In genomic region chr11:44883277-44883676, GRCh38 we compare ENCODE assay signal across 20 cellular contexts.
DNase-seq lines count a peak whose midpoint lies in the region; ATAC-seq and TF ChIP-seq lines count a peak whose summit lies in the region.
"Had no signal": no experiment of that assay in that cellular context is flagged by ENCODE, and none has a peak within 500 bp of the region (broad histone marks: within the 10 kb centered on the region; RNA-seq: fewer than 3 reads in every experiment).

No MANE protein-coding gene starts in this region.

- no peak overlapping the region for H2BK120ac ChIP-seq in neuronal stem cell (ENCODE audit: low read depth, low read length)

- H3K23ac ChIP-seq in neuronal stem cell (ENCODE audit: low read depth, low read length, poor library complexity) = no peak overlapping the region

- ATAC-seq in activated CD4-positive, CD25-positive, alpha-beta regulatory T cell treated with anti-CD3 and anti-CD28 coated beads, Interleukin-2, amount 50 U/mL, for 24 hours = peak; percentile 19 to 30
- ATAC-seq in HG02885 (IDR thresholded peaks at IDR 0.05; ENCODE audit: poor library complexity, unreplicated experiment) (peak; percentile 55), GM21360 (IDR thresholded peaks at IDR 0.05; ENCODE audit: unreplicated experiment) (no peak)
- ATAC-seq: right lobe of liver, upper lobe of right lung had no signal

- TF ChIP-seq CTCF in colonic mucosa (IDR thresholded peaks at IDR 0.05) = no peak
- TF ChIP-seq CTCF in thyroid gland (IDR thresholded peaks at IDR 0.05) = no peak

- H2BK12ac ChIP-seq in neuronal stem cell (ENCODE audit: low read length) = no peak overlapping the region

- H3K4me1 ChIP-seq in colonic mucosa = no peaks in the 10 kb centered on the region
- peaks cover 43 to 53% of the 10 kb centered on the region in 2 donors for H3K4me1 ChIP-seq in neuronal stem cell (ENCODE audit: control insufficient read depth in 2 of 2, insufficient read depth in 1 of 2, low read depth in 1 of 2, low read length in 2 of 2)
- peaks cover 15 to 31% of the 10 kb centered on the region in 2 donors for H3K4me1 ChIP-seq in thyroid gland
- H3K4me1 ChIP-seq: pancreas, right lobe of liver, upper lobe of right lung had no signal

- no peak overlapping the region for H3K4me2 ChIP-seq in neuronal stem cell (ENCODE audit: insufficient read depth, low read length, poor library complexity, severe bottlenecking)

- no peak overlapping the region for H3K4ac ChIP-seq in neuronal stem cell (ENCODE audit: low read length)

- H4K91ac ChIP-seq in neuronal stem cell (ENCODE audit: low read depth, low read length, poor library complexity) = no peak overlapping the region

- no peak for DNase-seq in activated CD4-positive, CD25-positive, alpha-beta regulatory T cell treated with anti-CD3 and anti-CD28 coated beads, Interleukin-2, amount 50 U/mL, for 72 hours
- DNase-seq in colonic mucosa (peak; percentile 24), neuronal stem cell (ENCODE audit: low spot score) (no peak), thyroid gland (no peak), DMS153 treated with DMSO at 0.1 percent for 48 hours (lab: John Stamatoyannopoulos, UW; ENCODE audit: unreplicated experiment) (no peak)
- DNase-seq: activated CD4-positive, alpha-beta T cell treated with anti-CD3 and anti-CD28 coated beads, Interleukin-2, amount 50 U/mL, for 1 hour; activated T-cell treated with anti-CD3 and anti-CD28 coated beads, Interleukin-2, amount 50 U/mL, for 24 hours; head of caudate nucleus; Kasumi-1; NCI-H1105; NCI-H2081; pancreas; right lobe of liver; SW 1271; upper lobe of right lung had no signal

- no peak overlapping the region for H2BK15ac ChIP-seq in neuronal stem cell (ENCODE audit: low read length)

- TF ChIP-seq POLR2A in thyroid gland (IDR thresholded peaks at IDR 0.05) = no peak

- H2BK5ac ChIP-seq in neuronal stem cell (ENCODE audit: low read length) = no peak overlapping the region

- no peak overlapping the region for H3K14ac ChIP-seq in neuronal stem cell (ENCODE audit: low read length)

- peak overlapping the region; percentile 0 for H3K18ac ChIP-seq in neuronal stem cell (ENCODE audit: low read length)

- H4K8ac ChIP-seq in neuronal stem cell (ENCODE audit: low read depth, low read length) = no peak overlapping the region

- intact Hi-C loops in colonic mucosa (cut with DNase I) (no loop called here), thyroid gland (cut with DNase I) (no loop called here)

- H3K27me3 ChIP-seq in colonic mucosa (no peaks in the 10 kb centered on the region), neuronal stem cell (ENCODE audit: control insufficient read depth in 3 of 3, insufficient read depth in 3 of 3, low read depth in 1 of 3, low read length in 3 of 3) (no peaks in the 10 kb centered on the region), thyroid gland (no peaks in the 10 kb centered on the region)
- H3K27me3 ChIP-seq: pancreas, right lobe of liver had no signal

- no CpG with 5 or more reads among the region's 6 CpGs for WGBS in neuronal stem cell (ENCODE audit: extremely low coverage in 2 of 2, insufficient read length in 2 of 2, insufficient replicate concordance in 1 of 2), 2 donors
- WGBS in thyroid gland, 2 donors = 89 to 93% methylated on average over 6 of the region's 6 CpGs

- H3K9ac ChIP-seq in colonic mucosa (ENCODE audit: low read depth in 2 of 2, low read length in 2 of 2) (no peak overlapping the region), neuronal stem cell (ENCODE audit: low read depth, low read length, poor library complexity) (no peak overlapping the region)

- no peaks in the 10 kb centered on the region for H3K36me3 ChIP-seq in colonic mucosa
- peaks cover 0 to 18% of the 10 kb centered on the region in 2 donors for H3K36me3 ChIP-seq in neuronal stem cell (replicated peaks in 1 of 2; ENCODE audit: control insufficient read depth in 2 of 2, insufficient read depth in 2 of 2, low read length in 2 of 2)
- H3K36me3 ChIP-seq in thyroid gland = no peaks in the 10 kb centered on the region
- H3K36me3 ChIP-seq: pancreas, right lobe of liver, upper lobe of right lung had no signal

- H3K9me3 ChIP-seq in colonic mucosa = no peaks in the 10 kb centered on the region
- no peaks in the 10 kb centered on the region for H3K9me3 ChIP-seq in neuronal stem cell (replicated peaks in 1 of 2; ENCODE audit: control insufficient read depth in 2 of 2, insufficient read depth in 1 of 2, low read depth in 1 of 2, low read length in 2 of 2)
- no peaks in the 10 kb centered on the region for H3K9me3 ChIP-seq in thyroid gland
- H3K9me3 ChIP-seq: Caco-2, pancreas, right lobe of liver, upper lobe of right lung had no signal

- no peak overlapping the region for H3K4me3 ChIP-seq in colonic mucosa
- H3K4me3 ChIP-seq in neuronal stem cell (ENCODE audit: low read length in 2 of 2) = no peak overlapping the region
- H3K4me3 ChIP-seq in thyroid gland (replicated peaks in 1 of 3) = no peak overlapping the region
- H3K4me3 ChIP-seq: pancreas, right lobe of liver, upper lobe of right lung had no signal

- peaks cover 12% of the 10 kb centered on the region for H3K79me1 ChIP-seq in neuronal stem cell (ENCODE audit: low read depth, low read length)

- H2AK5ac ChIP-seq in neuronal stem cell (ENCODE audit: low read depth, low read length) = peak overlapping the region; percentile 47

- no peak overlapping the region for H3K27ac ChIP-seq in colonic mucosa
- no peak overlapping the region for H3K27ac ChIP-seq in neuronal stem cell (replicated peaks; ENCODE audit: low read length)
- H3K27ac ChIP-seq in thyroid gland = no peak overlapping the region
- H3K27ac ChIP-seq: 22Rv1, pancreas, right lobe of liver, upper lobe of right lung had no signal

- H2AFZ ChIP-seq in neuronal stem cell (ENCODE audit: low read length) = no peak overlapping the region
